ENCODE assay signal across 8 cellular contexts in the genomic region with DNA sequence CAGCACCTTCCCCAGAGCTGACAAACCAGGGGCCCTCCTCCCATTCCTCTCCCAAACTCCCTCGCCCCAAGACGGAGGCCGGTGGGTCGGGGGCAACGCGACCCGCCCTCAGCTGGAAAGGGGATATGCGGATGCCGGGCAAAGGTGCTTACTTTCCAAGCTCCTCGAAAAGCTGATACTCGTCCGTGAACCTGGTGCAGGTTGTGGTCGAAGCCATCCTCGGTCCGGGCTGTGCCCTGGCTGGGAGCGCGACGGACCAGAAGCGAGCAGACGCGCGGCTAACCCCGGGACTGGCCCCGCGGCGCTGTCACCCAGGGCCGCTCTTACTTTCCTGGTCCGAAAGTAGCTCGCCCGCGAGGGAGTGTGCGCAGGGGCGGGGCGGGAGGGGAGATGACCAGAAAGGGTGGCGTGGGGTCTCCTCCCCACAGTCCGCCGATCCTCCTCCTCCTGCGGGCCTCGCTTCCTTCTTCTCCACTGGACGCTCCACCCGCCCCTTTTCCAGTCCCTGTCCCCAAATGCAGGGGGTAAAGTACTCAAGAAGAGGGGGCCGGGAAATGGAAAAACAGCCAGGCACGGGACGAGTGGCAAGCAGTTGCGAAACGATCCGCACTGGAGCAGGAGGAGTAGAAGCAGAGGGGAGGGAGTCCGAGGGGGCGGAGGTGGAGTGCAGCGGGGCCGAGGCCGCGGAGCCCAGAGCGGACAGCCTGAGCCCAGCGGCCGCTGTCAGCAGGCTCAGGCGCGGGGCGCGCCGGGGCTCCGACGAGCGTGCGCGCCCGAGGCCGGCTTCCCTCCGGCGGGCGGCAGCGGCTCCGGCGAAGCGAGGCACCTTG.
DNase-seq lines count a peak whose midpoint lies in the region; ATAC-seq and TF ChIP-seq lines count a peak whose summit lies in the region.

No MANE protein-coding gene starts in this region.

- peaks cover 26% of the 10 kb centered on the region for H3K36me3 Mint-ChIP-seq in activated naive CD4-positive, alpha-beta T cell treated with anti-CD3 and anti-CD28 coated beads, Interleukin-2, amount 10 ng/mL, durations not matched to agents 7 days and 5 days

- H3K4me1 ChIP-seq in neutrophil (ENCODE audit: control insufficient read depth in 1 of 2, insufficient read depth in 1 of 2, low read depth in 1 of 2, low read length in 1 of 2) (peaks cover 21 to 22% of the 10 kb centered on the region in 2 experiments), tibial artery (peaks cover 0 to 39% (median 12%) of the 10 kb centered on the region in 4 donors)

- peaks cover 88% of the 10 kb centered on the region for H3K27me3 ChIP-seq in neutrophil
- no peaks in the 10 kb centered on the region for H3K27me3 ChIP-seq in tibial artery

- peak overlapping the region; percentile 95 for H3K4me3 Mint-ChIP-seq in activated naive CD4-positive, alpha-beta T cell treated with anti-CD3 and anti-CD28 coated beads, Interleukin-2, amount 10 ng/mL, durations not matched to agents 7 days and 5 days

- H3K9me3 Mint-ChIP-seq in activated naive CD4-positive, alpha-beta T cell treated with anti-CD3 and anti-CD28 coated beads, Interleukin-2, amount 10 ng/mL, durations not matched to agents 7 days and 5 days: no peaks in the 10 kb centered on the region

- H3K36me3 ChIP-seq in neutrophil: no peaks in the 10 kb centered on the region
- H3K36me3 ChIP-seq in tibial artery: no peaks in the 10 kb centered on the region

- DNase-seq in RKO (ENCODE audit: low spot score): peak; percentile 69
- peak; percentile 62 for DNase-seq in activated naive CD4-positive, alpha-beta T cell treated with anti-CD3 and anti-CD28 coated beads, Interleukin-2, amount 10 ng/mL, durations not matched to agents 7 days and 5 days
- peak; percentile 68 for DNase-seq in germinal center (ENCODE audit: low spot score)
- DNase-seq in tibial artery: peak; percentile 84 to 91

- H3K27ac Mint-ChIP-seq in activated naive CD4-positive, alpha-beta T cell treated with anti-CD3 and anti-CD28 coated beads, Interleukin-2, amount 10 ng/mL, durations not matched to agents 7 days and 5 days: peak overlapping the region; percentile 100

- H3K9me3 ChIP-seq in neutrophil: no peaks in the 10 kb centered on the region
- H3K9me3 ChIP-seq in tibial artery: no peaks in the 10 kb centered on the region

- H3K4me3 ChIP-seq in neutrophil (ENCODE audit: low read depth in 1 of 2, low read length in 1 of 2): peak overlapping the region; percentile 69 to 81
- peak overlapping the region; percentile 69 to 90 for H3K4me3 ChIP-seq in tibial artery

- H3K27me3 Mint-ChIP-seq in activated naive CD4-positive, alpha-beta T cell treated with anti-CD3 and anti-CD28 coated beads, Interleukin-2, amount 10 ng/mL, durations not matched to agents 7 days and 5 days: peaks cover 4% of the 10 kb centered on the region

- TF ChIP-seq POLR2A in GM19193 (IDR thresholded peaks at IDR 0.05; ENCODE audit: extremely low read depth, insufficient read depth, insufficient read length): peak; percentile 60

- peak; percentile 34 for ATAC-seq in HG03280 (IDR thresholded peaks at IDR 0.05; ENCODE audit: unreplicated experiment)

- intact Hi-C loops in tibial artery (cut with DNase I; ENCODE audit: low total_unique reads): loop anchor here (2.0 to 10.0 kb wide), 4 partner anchors 76 to 364 kb away; a partner anchor contains a TSS

- H3K4me1 Mint-ChIP-seq in activated naive CD4-positive, alpha-beta T cell treated with anti-CD3 and anti-CD28 coated beads, Interleukin-2, amount 10 ng/mL, durations not matched to agents 7 days and 5 days: peaks cover 41% of the 10 kb centered on the region

- peak overlapping the region; percentile 82 for H3K27ac ChIP-seq in C4-2B
- H3K27ac ChIP-seq in neutrophil: no peak overlapping the region
- H3K27ac ChIP-seq in tibial artery: peak overlapping the region; percentile 97 to 98

- CTCF ChIA-PET in activated naive CD4-positive, alpha-beta T cell treated with anti-CD3 and anti-CD28 coated beads, Interleukin-2, amount 10 ng/mL, durations not matched to agents 7 days and 5 days (lab: Charles Lee): interaction anchor here (0.6 to 1.5 kb wide), 7 partner anchors 73 to 368 kb away, joined by 3 to 8 read pairs (median 4); no protein-coding TSS in a partner anchor

- no peak for TF ChIP-seq CTCF in C4-2B (conservative IDR thresholded peaks at IDR 0.05)
- TF ChIP-seq CTCF in neutrophil (IDR thresholded peaks at IDR 0.05): no peak
- no peak for TF ChIP-seq CTCF in tibial artery (IDR thresholded peaks at IDR 0.05)
